In the genomic region with DNA sequence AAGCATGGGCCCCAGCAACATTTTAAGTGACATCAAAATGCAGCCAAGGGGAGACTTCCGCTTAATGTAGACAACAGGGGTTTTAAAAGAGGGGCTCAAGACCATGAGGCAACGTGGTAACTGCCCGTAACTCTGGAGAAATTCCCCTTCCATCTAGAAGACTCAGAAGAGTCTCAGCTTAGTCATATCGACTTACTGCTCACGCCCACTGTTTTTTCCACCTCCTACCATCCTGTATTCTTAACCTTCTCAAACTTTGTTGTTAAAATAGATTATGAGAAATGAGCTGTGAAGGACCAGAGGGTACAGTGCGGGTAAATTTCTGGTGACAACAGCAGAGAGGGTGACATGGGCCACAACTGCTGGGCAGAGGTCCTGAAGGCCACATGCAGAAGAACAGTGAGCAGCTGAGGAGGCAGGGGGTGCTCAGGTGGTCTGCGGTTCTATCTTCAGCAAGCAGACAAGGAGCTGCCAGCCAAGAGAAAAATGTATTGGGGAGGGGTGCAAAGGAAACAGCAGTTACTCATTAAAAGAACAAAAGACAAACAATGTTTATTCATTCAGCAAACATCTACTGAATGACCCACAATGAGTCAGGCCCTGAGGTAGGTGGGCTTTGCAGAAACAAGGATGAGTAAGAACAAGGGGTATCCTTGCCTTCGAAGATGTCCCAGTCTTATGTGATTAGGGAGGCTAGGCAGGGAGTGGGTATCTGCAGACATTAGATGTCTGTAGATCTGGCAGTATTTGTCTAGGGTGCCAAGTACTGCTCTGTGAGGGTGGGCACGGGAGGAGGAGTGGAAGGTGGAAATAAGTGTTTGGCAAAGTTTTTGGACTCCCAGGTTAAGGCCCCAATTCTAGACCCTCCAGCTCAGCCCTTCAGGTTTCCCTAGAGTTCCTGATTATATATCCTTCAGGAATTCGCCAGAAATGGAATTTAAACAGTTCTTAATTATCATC, we compare ENCODE assay signal across 8 cellular contexts.
DNase-seq lines count a peak whose midpoint lies in the region; ATAC-seq lines count a peak whose summit lies in the region.

No MANE protein-coding gene starts in this region.

- peak; percentile 68 for ATAC-seq in HG03097 (IDR thresholded peaks at IDR 0.05; ENCODE audit: low FRiP score, unreplicated experiment)

- peak; percentile 18 to 22 for DNase-seq in activated CD4-positive, alpha-beta T cell treated with anti-CD3 and anti-CD28 coated beads for 24 hours (ENCODE audit: low read depth in 2 of 2)
- no peak for DNase-seq in activated CD4-positive, alpha-beta T cell treated with anti-CD3 and anti-CD28 coated beads for 1 hour
- DNase-seq in activated CD8-positive, alpha-beta memory T cell treated with anti-CD3 and anti-CD28 coated beads, Interleukin-2, amount 50 U/mL, for 48 hours: peak; percentile 71
- peak; percentile 25 for DNase-seq in stimulated activated CD4-positive, alpha-beta T cell treated with anti-CD3 and anti-CD28 coated beads, Interleukin-12 subunit alpha, Interleukin-12 subunit beta, amount 100 ng/mL, for 4 hours
- no peak for DNase-seq in AG08395 (ENCODE audit: low spot score)
- DNase-seq in foreskin melanocyte: no peak
- no peak for DNase-seq in LoVo (ENCODE audit: low spot score)

Comparison
In these comparisons a context has a peak if more than half of its experiments do, and no peak if none do; other contexts are left out.
1. DNase-seq: peak in activated CD4-positive, alpha-beta T cell treated with anti-CD3 and anti-CD28 coated beads for 24 hours (2 of 2), activated CD8-positive, alpha-beta memory T cell treated with anti-CD3 and anti-CD28 coated beads, Interleukin-2, amount 50 U/mL, for 48 hours (single experiment) and stimulated activated CD4-positive, alpha-beta T cell treated with anti-CD3 and anti-CD28 coated beads, Interleukin-12 subunit alpha, Interleukin-12 subunit beta, amount 100 ng/mL, for 4 hours (single experiment); none in activated CD4-positive, alpha-beta T cell treated with anti-CD3 and anti-CD28 coated beads for 1 hour (single experiment), AG08395 (single experiment), foreskin melanocyte (single experiment) and LoVo (single experiment).